In genomic region chr16:16016388-16016964, GRCh38 we compare ENCODE assay signal across 19 cellular contexts.
A peak's percentile ranks its signal among the peaks of the same experiment; 100 is the strongest.
DNase-seq lines count a peak whose midpoint lies in the region; ATAC-seq, FAIRE-seq and TF ChIP-seq lines count a peak whose summit lies in the region.
"Had no signal": no experiment of that assay in that cellular context is flagged by ENCODE, and none has a peak within 500 bp of the region (broad histone marks: within the 10 kb centered on the region; RNA-seq: fewer than 3 reads in every experiment).

No MANE protein-coding gene starts in this region.

- H3K9ac ChIP-seq in H9 (ENCODE audit: extremely low read depth, insufficient read length, low read length) (no peak overlapping the region), K562 (ENCODE audit: insufficient read depth in 1 of 2, low read depth in 2 of 2, low read length in 2 of 2) (no peak overlapping the region)

- H3K4me3 ChIP-seq in K562: no peak overlapping the region
- H3K4me3 ChIP-seq: tibial nerve had no signal

- no peak overlapping the region for H3K18ac ChIP-seq in H9 (ENCODE audit: insufficient read length, low read depth, low read length)

- H3K27me3 ChIP-seq in H9 (ENCODE audit: insufficient read depth, low read length) (no peaks in the 10 kb centered on the region), K562 (ENCODE audit: control insufficient read depth in 2 of 2, insufficient read depth in 2 of 2, low read length in 2 of 2) (no peaks in the 10 kb centered on the region)
- H3K27me3 ChIP-seq: neutrophil, tibial nerve had no signal

- H3K4me1 ChIP-seq in H9 (ENCODE audit: insufficient read depth, low read length) (no peaks in the 10 kb centered on the region), K562 (replicated peaks in 1 of 2; ENCODE audit: control insufficient read depth in 2 of 2, insufficient read depth in 2 of 2, low read length in 2 of 2) (peaks cover 11 to 18% of the 10 kb centered on the region in 2 experiments)

- H2BK12ac ChIP-seq in H9 (ENCODE audit: insufficient read length, low read depth, low read length): no peak overlapping the region

- H3T11ph ChIP-seq in H9 (ENCODE audit: low read length): no peak overlapping the region

- H2AFZ ChIP-seq in H9 (ENCODE audit: low read length) (no peak overlapping the region), K562 (ENCODE audit: low read depth, low read length) (no peak overlapping the region)

- peak overlapping the region in 1 of 3 experiments; percentile 25; a peak in 2 of 7 replicates for H3K27ac Mint-ChIP-seq in H9
- peak overlapping the region; percentile 61 for H3K27ac Mint-ChIP-seq in stimulated activated effector memory CD8-positive, alpha-beta T cell treated with anti-CD3 and anti-CD28 coated beads, Interleukin-12 subunit alpha, Interleukin-12 subunit beta, amount 100 ng/mL, for 72 hours

- H2BK120ac ChIP-seq in H9 (ENCODE audit: low read depth, low read length, poor library complexity, severe bottlenecking): no peak overlapping the region

- no peaks in the 10 kb centered on the region for H3K9me3 ChIP-seq in H9 (ENCODE audit: control insufficient read depth, low read depth, low read length)
- H3K9me3 ChIP-seq in K562 (replicated peaks; ENCODE audit: control insufficient read depth, insufficient read depth, low read depth, low read length): no peaks in the 10 kb centered on the region
- H3K9me3 ChIP-seq: neutrophil, tibial nerve had no signal

- H3K4me3 Mint-ChIP-seq in activated T-cell treated with anti-CD3 and anti-CD28 coated beads, Interleukin-2, amount 50 U/mL, for 4 hours: no peak overlapping the region
- H3K4me3 Mint-ChIP-seq in H9: no peak overlapping the region
- no peak overlapping the region for H3K4me3 Mint-ChIP-seq in stimulated activated effector memory CD8-positive, alpha-beta T cell treated with anti-CD3 and anti-CD28 coated beads, Interleukin-12 subunit alpha, Interleukin-12 subunit beta, amount 100 ng/mL, for 72 hours
- H3K4me3 Mint-ChIP-seq: CD8-positive, alpha-beta memory T cell had no signal

- H3K4me1 Mint-ChIP-seq in activated T-cell treated with anti-CD3 and anti-CD28 coated beads, Interleukin-2, amount 50 U/mL, for 4 hours (ENCODE audit: low read depth): peaks cover 8% of the 10 kb centered on the region
- H3K4me1 Mint-ChIP-seq in H9: no peaks in the 10 kb centered on the region
- H3K4me1 Mint-ChIP-seq in stimulated activated effector memory CD8-positive, alpha-beta T cell treated with anti-CD3 and anti-CD28 coated beads, Interleukin-12 subunit alpha, Interleukin-12 subunit beta, amount 100 ng/mL, for 72 hours: peaks cover 19% of the 10 kb centered on the region

- H4K20me1 ChIP-seq in H9 (ENCODE audit: control insufficient read depth, insufficient read depth, insufficient read length): no peaks in the 10 kb centered on the region
- no peaks in the 10 kb centered on the region for H4K20me1 ChIP-seq in K562 (replicated peaks; ENCODE audit: control insufficient read depth, insufficient read depth, low read length)

- CTCF ChIA-PET in K562 (lab: Yijun Ruan, JAX; ENCODE audit: low intra/inter-chr PET ratio): no interaction called here

- H3K23ac ChIP-seq in H9 (ENCODE audit: insufficient read length, low read depth, low read length): no peak overlapping the region

- H3K56ac ChIP-seq in H9 (ENCODE audit: insufficient read length, low read depth, low read length): peak overlapping the region; percentile 83

- no peak overlapping the region for H3K4ac ChIP-seq in H9 (ENCODE audit: low read depth, low read length)

- WGBS in H9 (ENCODE audit: extremely low coverage, insufficient read length, low lambda C conversion rate): no CpG with 5 or more reads among the region's 11 CpGs
- 92% methylated on average over 10 of the region's 11 CpGs for WGBS in K562 (ENCODE audit: insufficient coverage, low coverage, missing lambda C conversion rate)

- no peak overlapping the region for H2BK15ac ChIP-seq in H9 (ENCODE audit: low read depth, low read length)

- H3K9me1 ChIP-seq in K562 (ENCODE audit: control insufficient read depth, insufficient read depth, low read length): no peaks in the 10 kb centered on the region

- no peaks in the 10 kb centered on the region for H3K27me3 Mint-ChIP-seq in activated T-cell treated with anti-CD3 and anti-CD28 coated beads, Interleukin-2, amount 50 U/mL, for 4 hours (ENCODE audit: low read depth)
- H3K27me3 Mint-ChIP-seq in H9 (ENCODE audit: low read depth): no peaks in the 10 kb centered on the region
- H3K27me3 Mint-ChIP-seq: CD8-positive, alpha-beta memory T cell had no signal

- H2AK5ac ChIP-seq in H9 (ENCODE audit: insufficient read length, low read length): no peak overlapping the region

- no peak overlapping the region for H4K91ac ChIP-seq in H9 (ENCODE audit: insufficient read length, low read depth, low read length)

- POLR2A ChIA-PET in K562 (lab: Yijun Ruan, JAX): interaction anchor here (0.6 kb wide), 1 partner anchor 26 kb away, joined by 3 read pairs; no protein-coding TSS in a partner anchor

- TF ChIP-seq CTCF in H9 (conservative IDR thresholded peaks at IDR 0.05) (no peak), K562 (IDR thresholded peaks at IDR 0.05 in 2 of 3, conservative IDR thresholded peaks at IDR 0.05 in 1 of 3; ENCODE audit: insufficient read depth in 2 of 3, low read depth in 1 of 3, low read length in 3 of 3) (no peak)

- H3K23me2 ChIP-seq in H9 (ENCODE audit: insufficient read length, low read depth, low read length, poor library complexity, severe bottlenecking): no peaks in the 10 kb centered on the region

- no peak for TF ChIP-seq RAD21 in K562 (CRISPR knock-in tag; conservative IDR thresholded peaks at IDR 0.05 in 1 of 2, IDR thresholded peaks at IDR 0.05 in 1 of 2)

- no peak for FAIRE-seq in K562 (lab: Jason Lieb, UNC)
- FAIRE-seq in HTR-8/SVneo (lab: Jason Lieb, UNC): no peak

- TF ChIP-seq EP300 in K562 (IDR thresholded peaks at IDR 0.05; ENCODE audit: low read length): no peak

- ATAC-seq in activated T-cell treated with anti-CD3 and anti-CD28 coated beads, Interleukin-2, amount 50 U/mL, for 4 hours: no peak
- ATAC-seq in K562: no peak
- peak; percentile 46 for ATAC-seq in stimulated activated effector memory CD8-positive, alpha-beta T cell treated with anti-CD3 and anti-CD28 coated beads, Interleukin-12 subunit alpha, Interleukin-12 subunit beta, amount 100 ng/mL, for 72 hours
- no peak for ATAC-seq in GM19397 (IDR thresholded peaks at IDR 0.05; ENCODE audit: unreplicated experiment)

- H3K4me2 ChIP-seq in H9 (ENCODE audit: insufficient read depth, insufficient read length, low read length) (no peak overlapping the region), K562 (ENCODE audit: insufficient read depth, low read length) (no peak overlapping the region)

- peak; percentile 37 to 44 for DNase-seq in activated T-cell treated with anti-CD3 and anti-CD28 coated beads, Interleukin-2, amount 50 U/mL, for 48 hours
- no peak for DNase-seq in activated T-cell treated with anti-CD3 and anti-CD28 coated beads, Interleukin-2, amount 50 U/mL, for 4 hours
- DNase-seq in H9 (no peak), K562 (ENCODE audit: extremely low read depth in 1 of 4, low spot score in 3 of 4) (no peak), HTR-8/SVneo (ENCODE audit: insufficient read length, low spot score) (no peak), Ammon's horn (ENCODE audit: low spot score) (no peak)
- DNase-seq in stimulated activated effector memory CD8-positive, alpha-beta T cell treated with anti-CD3 and anti-CD28 coated beads, Interleukin-12 subunit alpha, Interleukin-12 subunit beta, amount 100 ng/mL, for 72 hours (ENCODE audit: low spot score in 2 of 2): no peak
- DNase-seq: activated CD8-positive, alpha-beta memory T cell treated with anti-CD3 and anti-CD28 coated beads for 24 hours; amygdala; CD8-positive, alpha-beta memory T cell; dermis blood vessel endothelial cell; foreskin fibroblast; GDM1; hippocampal formation; NCI-H1694; NCI-H526 treated with DMSO at 0.1 percent for 48 hours had no signal

- TF ChIP-seq POLR2A in K562 (conservative IDR thresholded peaks at IDR 0.05): no peak

- H2BK5ac ChIP-seq in H9 (ENCODE audit: insufficient read length, low read length): peak overlapping the region; percentile 29

- H3K36me3 Mint-ChIP-seq in activated T-cell treated with anti-CD3 and anti-CD28 coated beads, Interleukin-2, amount 50 U/mL, for 4 hours (ENCODE audit: insufficient read depth): peaks cover 47% of the 10 kb centered on the region
- H3K36me3 Mint-ChIP-seq in H9 (ENCODE audit: insufficient read depth in 1 of 3, low read depth in 3 of 3): peaks cover 24 to 79% (median 61%) of the 10 kb centered on the region in 3 experiments
- peaks cover 100% of the 10 kb centered on the region for H3K36me3 Mint-ChIP-seq in stimulated activated effector memory CD8-positive, alpha-beta T cell treated with anti-CD3 and anti-CD28 coated beads, Interleukin-12 subunit alpha, Interleukin-12 subunit beta, amount 100 ng/mL, for 72 hours

- no peak overlapping the region for H3K14ac ChIP-seq in H9 (ENCODE audit: insufficient read depth, low read length)

- H3K36me3 ChIP-seq in K562 (ENCODE audit: control insufficient read depth, insufficient read depth, low read length): peaks cover 71% of the 10 kb centered on the region; the same call in 2 of the 3 replicates

- no peak overlapping the region for H4K8ac ChIP-seq in H9 (replicated peaks; ENCODE audit: insufficient read length, low read depth, low read length)

- peaks cover 3% of the 10 kb centered on the region for H3K79me1 ChIP-seq in H9 (ENCODE audit: insufficient read depth, low read depth, low read length, poor library complexity, severe bottlenecking)

- intact Hi-C loops in K562 (cut with micrococcal nuclease): no loop called here

- no TSS peak for BruUV-seq in K562 (replicated peaks; lab: Mats Ljungman, UMichigan)

- H3K27ac ChIP-seq in H9 (ENCODE audit: insufficient read length, low read depth, low read length): no peak overlapping the region
- no peak overlapping the region; the same call in 2 of the 3 replicates for H3K27ac ChIP-seq in K562 (ENCODE audit: extremely low read depth, low read depth, low read length)
- H3K27ac ChIP-seq: neutrophil, tibial nerve had no signal

- in situ Hi-C loops in K562 (cut with MboI): no loop called here

- no peak overlapping the region for H2BK20ac ChIP-seq in H9 (ENCODE audit: low read depth, low read length, poor library complexity, severe bottlenecking)

- H3K79me2 ChIP-seq in H9 (ENCODE audit: insufficient read depth, low read length): no peaks in the 10 kb centered on the region
- H3K79me2 ChIP-seq in K562 (ENCODE audit: control insufficient read depth, insufficient read depth, low read length): no peaks in the 10 kb centered on the region

- H4K5ac ChIP-seq in H9 (ENCODE audit: insufficient read length, low read depth, low read length): no peak overlapping the region

- no peaks in the 10 kb centered on the region for H3K9me3 Mint-ChIP-seq in activated T-cell treated with anti-CD3 and anti-CD28 coated beads, Interleukin-2, amount 50 U/mL, for 4 hours
- H3K9me3 Mint-ChIP-seq in H9: no peaks in the 10 kb centered on the region
- H3K9me3 Mint-ChIP-seq in stimulated activated effector memory CD8-positive, alpha-beta T cell treated with anti-CD3 and anti-CD28 coated beads, Interleukin-12 subunit alpha, Interleukin-12 subunit beta, amount 100 ng/mL, for 72 hours: no peaks in the 10 kb centered on the region
- H3K9me3 Mint-ChIP-seq: CD8-positive, alpha-beta memory T cell had no signal

TF ChIP-seq in K562, 482 proteins besides CTCF, POLR2A, EP300 and RAD21 (continues in another document):
- TF ChIP-seq KDM1A (IDR thresholded peaks at IDR 0.05): 0 out of 4 replicates have a peak, but pooled peaks of 1 of the 2 experiments have one; percentile 18
- TF ChIP-seq BCOR (IDR thresholded peaks at IDR 0.05): peak; percentile 59; the same call in 1 of the 2 replicates

Comparison
In these comparisons a context has a peak if more than half of its experiments do, and no peak if none do; other contexts are left out.
1. DNase-seq: peak in activated T-cell treated with anti-CD3 and anti-CD28 coated beads, Interleukin-2, amount 50 U/mL, for 48 hours (2 of 2); none in activated T-cell treated with anti-CD3 and anti-CD28 coated beads, Interleukin-2, amount 50 U/mL, for 4 hours (single experiment), H9 (single experiment), K562 (0 of 4), stimulated activated effector memory CD8-positive, alpha-beta T cell treated with anti-CD3 and anti-CD28 coated beads, Interleukin-12 subunit alpha, Interleukin-12 subunit beta, amount 100 ng/mL, for 72 hours (0 of 2), HTR-8/SVneo (single experiment) and Ammon's horn (single experiment).